Comparison of ENCODE assay signal across 16 cellular contexts in genomic region chr6:80332013-80332412, GRCh38.
DNase-seq lines count a peak whose midpoint lies in the region; ATAC-seq and TF ChIP-seq lines count a peak whose summit lies in the region.
"Had no signal": no experiment of that assay in that cellular context is flagged by ENCODE, and none has a peak within 500 bp of the region (broad histone marks: within the 10 kb centered on the region; RNA-seq: fewer than 3 reads in every experiment).

No MANE protein-coding gene starts in this region.

- H3K4me1 Mint-ChIP-seq in type B pancreatic cell (ENCODE audit: unreplicated experiment): peaks cover 35% of the 10 kb centered on the region
- peaks cover 0 to 7% (median under 1%) of the 10 kb centered on the region in 4 donors for H3K4me1 Mint-ChIP-seq in naive thymus-derived CD8-positive, alpha-beta T cell

- DNase-seq in NCI-H2081 (lab: John Stamatoyannopoulos, UW): peak; percentile 16 to 71
- no peak for DNase-seq in NCI-H2081 treated with DMSO at 0.1 percent for 48 hours (lab: John Stamatoyannopoulos, UW)
- DNase-seq in NCI-H2029 (lab: John Stamatoyannopoulos, UW): peak; percentile 77
- peak; percentile 99 for DNase-seq in NCI-H69 (lab: John Stamatoyannopoulos, UW)
- DNase-seq in left lobe of liver (ENCODE audit: low spot score): no peak
- DNase-seq in type B pancreatic cell (ENCODE audit: extremely low spot score, unreplicated experiment): no peak
- no peak for DNase-seq in naive thymus-derived CD8-positive, alpha-beta T cell
- DNase-seq: ACHN; activated CD8-positive, alpha-beta T cell treated with anti-CD3 and anti-CD28 coated beads for 36 hours; CD4-positive, alpha-beta T cell; RPMI8226; stimulated activated CD4-positive, alpha-beta T cell treated with anti-CD3 and anti-CD28 coated beads, Interleukin-2, amount 100 ng/mL, for 48 hours; uterus; WERI-Rb-1 had no signal

- H3K36me3 Mint-ChIP-seq in type B pancreatic cell: no peaks in the 10 kb centered on the region
- peaks cover 0 to under 1% (median 0%) of the 10 kb centered on the region in 3 donors for H3K36me3 Mint-ChIP-seq in naive thymus-derived CD8-positive, alpha-beta T cell

- H3K9me3 Mint-ChIP-seq in type B pancreatic cell: no peaks in the 10 kb centered on the region
- no peaks in the 10 kb centered on the region for H3K9me3 Mint-ChIP-seq in naive thymus-derived CD8-positive, alpha-beta T cell
- H3K9me3 Mint-ChIP-seq: activated CD8-positive, alpha-beta T cell treated with anti-CD3 and anti-CD28 coated beads for 36 hours; CD4-positive, alpha-beta T cell; IgD-negative memory B cell had no signal

- no peak overlapping the region for H3K4me3 Mint-ChIP-seq in type B pancreatic cell
- no peak overlapping the region for H3K4me3 Mint-ChIP-seq in naive thymus-derived CD8-positive, alpha-beta T cell
- H3K4me3 Mint-ChIP-seq: activated CD8-positive, alpha-beta T cell treated with anti-CD3 and anti-CD28 coated beads for 36 hours; CD4-positive, alpha-beta T cell; IgD-negative memory B cell had no signal

- POLR2A ChIA-PET in naive thymus-derived CD8-positive, alpha-beta T cell (lab: Charles Lee): no interaction called here

- no peak overlapping the region for H3K27ac Mint-ChIP-seq in type B pancreatic cell
- H3K27ac Mint-ChIP-seq in naive thymus-derived CD8-positive, alpha-beta T cell: no peak overlapping the region
- H3K27ac Mint-ChIP-seq: activated CD8-positive, alpha-beta T cell treated with anti-CD3 and anti-CD28 coated beads for 36 hours; CD4-positive, alpha-beta T cell; IgD-negative memory B cell had no signal

- H3K27me3 Mint-ChIP-seq in type B pancreatic cell: no peaks in the 10 kb centered on the region
- no peaks in the 10 kb centered on the region for H3K27me3 Mint-ChIP-seq in naive thymus-derived CD8-positive, alpha-beta T cell
- H3K27me3 Mint-ChIP-seq: activated CD8-positive, alpha-beta T cell treated with anti-CD3 and anti-CD28 coated beads for 36 hours; CD4-positive, alpha-beta T cell; IgD-negative memory B cell had no signal

- ATAC-seq in left lobe of liver (peak; percentile 24), GM21619 (IDR thresholded peaks at IDR 0.05; ENCODE audit: unreplicated experiment) (no peak)
- no peak for ATAC-seq in naive thymus-derived CD8-positive, alpha-beta T cell
- ATAC-seq: activated CD8-positive, alpha-beta T cell treated with anti-CD3 and anti-CD28 coated beads for 36 hours had no signal

- no peak for TF ChIP-seq CTCF in type B pancreatic cell (conservative IDR thresholded peaks at IDR 0.05)

Comparison
In these comparisons a context has a peak if more than half of its experiments do, and no peak if none do; other contexts are left out.
1. DNase-seq: peak in NCI-H2081 (2 of 2), NCI-H2029 (single experiment) and NCI-H69 (single experiment); none in NCI-H2081 treated with DMSO at 0.1 percent for 48 hours (single experiment), left lobe of liver (single experiment), type B pancreatic cell (single experiment) and naive thymus-derived CD8-positive, alpha-beta T cell (0 of 10).